In the genomic region with DNA sequence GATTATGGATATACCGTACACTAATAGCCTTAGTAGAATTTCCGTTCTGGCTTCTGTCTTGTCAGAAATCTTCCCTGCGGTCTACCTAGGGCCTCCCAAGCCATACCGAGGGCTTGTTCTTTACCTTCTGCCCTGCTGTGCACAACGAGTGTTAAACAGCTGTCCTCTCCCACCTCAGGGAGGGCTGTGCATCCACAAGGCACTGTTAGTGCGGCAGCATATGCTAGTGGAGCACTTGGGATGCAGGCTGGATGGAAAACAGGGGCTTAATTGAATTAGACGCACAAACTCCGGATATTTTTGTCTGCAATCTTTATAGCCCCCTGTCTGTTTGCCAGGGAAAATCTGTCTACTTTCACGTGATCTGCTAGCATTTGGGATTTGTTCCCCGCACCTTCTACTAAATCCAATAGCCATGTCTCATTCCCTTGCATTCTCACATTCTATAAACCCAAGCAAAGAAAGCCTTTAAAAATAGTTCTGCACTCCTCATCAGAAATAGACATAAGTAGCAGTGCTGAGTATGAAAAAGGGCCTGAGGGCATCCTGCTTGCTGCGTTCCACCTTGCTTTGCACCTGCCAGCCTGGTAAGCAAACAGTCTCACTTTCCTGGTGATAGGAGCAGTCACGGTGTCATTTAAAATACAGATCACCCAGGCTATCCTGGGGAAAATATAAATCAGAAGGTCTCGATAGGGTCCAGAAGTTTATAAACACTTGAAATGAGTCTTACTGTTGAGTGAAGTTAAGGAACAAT, we compare ENCODE assay signal across 26 cellular contexts.
A peak's percentile ranks its signal among the peaks of the same experiment; 100 is the strongest.
DNase-seq lines count a peak whose midpoint lies in the region; TF ChIP-seq lines count a peak whose summit lies in the region.
"Had no signal": no experiment of that assay in that cellular context is flagged by ENCODE, and none has a peak within 500 bp of the region (broad histone marks: within the 10 kb centered on the region; RNA-seq: fewer than 3 reads in every experiment).

No MANE protein-coding gene starts in this region.

- no peak overlapping the region for H3K4me3 Mint-ChIP-seq in nephron progenitor cell
- H3K4me3 Mint-ChIP-seq: activated B cell treated with CpG ODN at 0.5 μM for 24 hours; activated T-cell treated with anti-CD3 and anti-CD28 coated beads, Interleukin-2, amount 50 U/mL, for 4 hours; central memory CD8-positive, alpha-beta T cell; neural progenitor cell had no signal

- H3K36me3 Mint-ChIP-seq in nephron progenitor cell (ENCODE audit: low read depth): peaks cover 4% of the 10 kb centered on the region
- H3K36me3 Mint-ChIP-seq: neural progenitor cell had no signal

- H3K27me3 ChIP-seq in BE2C: no peaks in the 10 kb centered on the region
- H3K27me3 ChIP-seq: BLaER1, gastrocnemius medialis, hepatocyte, neural progenitor cell, right atrium auricular region, tibial artery had no signal

- H3K4me3 ChIP-seq in BE2C (ENCODE audit: low read depth, low read length): peak overlapping the region; percentile 30; the same call in 1 of the 2 replicates
- H3K4me3 ChIP-seq: BLaER1, gastrocnemius medialis, hepatocyte, neural progenitor cell, right atrium auricular region, smooth muscle cell, tibial artery had no signal

- TF ChIP-seq CTCF in BE2C (IDR thresholded peaks at IDR 0.05; ENCODE audit: low read depth, low read length) (peak; percentile 27; the same call in 1 of the 2 replicates), nephron progenitor cell (IDR thresholded peaks at IDR 0.05) (no peak)

- no peak overlapping the region for H3K27ac Mint-ChIP-seq in nephron progenitor cell
- H3K27ac Mint-ChIP-seq: activated B cell treated with CpG ODN at 0.5 μM for 24 hours, neural progenitor cell had no signal

- H3K9me3 ChIP-seq in BE2C: no peaks in the 10 kb centered on the region
- H3K9me3 ChIP-seq: gastrocnemius medialis, right atrium auricular region, tibial artery had no signal

- DNase-seq in BE2C (peak; percentile 73), NCI-H1417 (lab: John Stamatoyannopoulos, UW) (peak in 2 of 3 experiments; percentile 53 to 83), NCI-H345 treated with DMSO at 0.1 percent for 48 hours (lab: John Stamatoyannopoulos, UW; ENCODE audit: unreplicated experiment) (peak; percentile 59), RPMI8226 (peak; percentile 59), epidermal melanocyte (ENCODE audit: insufficient read length, low spot score) (no peak), nephron progenitor cell (no peak)
- no peak for DNase-seq in stimulated activated CD4-positive, alpha-beta T cell treated with anti-CD3 and anti-CD28 coated beads, Interleukin-4, amount 100 ng/mL, for 24 hours
- DNase-seq: activated B cell treated with CpG ODN at 0.5 μM for 24 hours; activated CD4-positive, alpha-beta T cell treated with anti-CD3 and anti-CD28 coated beads, Interleukin-2, amount 50 U/mL, for 1 hour; activated naive CD4-positive, alpha-beta T cell; activated T-cell treated with anti-CD3 and anti-CD28 coated beads, Interleukin-2, amount 50 U/mL, for 4 hours; dermis blood vessel endothelial cell; gastrocnemius medialis; KG1; mammary epithelial cell; NCI-H1930; NCI-H526; stimulated activated CD4-positive, alpha-beta T cell treated with anti-CD3 and anti-CD28 coated beads, Interleukin-2, amount 100 ng/mL, for 24 hours; tibial artery had no signal

- no peaks in the 10 kb centered on the region for H3K27me3 Mint-ChIP-seq in nephron progenitor cell (ENCODE audit: low read depth, poor library complexity)
- H3K27me3 Mint-ChIP-seq: activated B cell treated with CpG ODN at 0.5 μM for 24 hours; central memory CD8-positive, alpha-beta T cell had no signal

- H3K9me3 Mint-ChIP-seq in nephron progenitor cell: peaks cover 11% of the 10 kb centered on the region

- H3K4me1 ChIP-seq in BE2C: peaks cover 13% of the 10 kb centered on the region
- H3K4me1 ChIP-seq: BLaER1, gastrocnemius medialis, parathyroid adenoma, right atrium auricular region, tibial artery had no signal

- H3K4me1 Mint-ChIP-seq in nephron progenitor cell: peaks cover 9% of the 10 kb centered on the region
- H3K4me1 Mint-ChIP-seq: activated B cell treated with CpG ODN at 0.5 μM for 24 hours; central memory CD8-positive, alpha-beta T cell; neural progenitor cell had no signal

- no peaks in the 10 kb centered on the region for H3K36me3 ChIP-seq in BE2C
- H3K36me3 ChIP-seq: BLaER1, gastrocnemius medialis, neural progenitor cell, right atrium auricular region, tibial artery had no signal

Comparison
In these comparisons a context has a peak if more than half of its experiments do, and no peak if none do; other contexts are left out.
1. DNase-seq: peak in BE2C (single experiment), NCI-H1417 (2 of 3), NCI-H345 treated with DMSO at 0.1 percent for 48 hours (single experiment) and RPMI8226 (single experiment); none in epidermal melanocyte (single experiment), stimulated activated CD4-positive, alpha-beta T cell treated with anti-CD3 and anti-CD28 coated beads, Interleukin-4, amount 100 ng/mL, for 24 hours (single experiment) and nephron progenitor cell (single experiment).